In genomic region chr1:45508295-45509151, GRCh38 we compare ENCODE assay signal across 12 cellular contexts. TPM values are rescaled to one million over a fixed set of nuclear protein-coding genes. Genes with fewer than 3 reads are reported as not detected.
DNase-seq lines count a peak whose midpoint lies in the region; ATAC-seq and TF ChIP-seq lines count a peak whose summit lies in the region.
"Had no signal": no experiment of that assay in that cellular context is flagged by ENCODE, and none has a peak within 500 bp of the region (broad histone marks: within the 10 kb centered on the region; RNA-seq: fewer than 3 reads in every experiment).

No MANE protein-coding gene starts in this region.

- POLR2A ChIA-PET in activated CD4-positive, alpha-beta T cell treated with anti-CD3 and anti-CD28 coated beads, Interleukin-2, amount 10 ng/mL, durations not matched to agents 7 days and 5 days (lab: Charles Lee), result no interaction called here

- H3K4me1 Mint-ChIP-seq in activated CD4-positive, alpha-beta T cell treated with anti-CD3 and anti-CD28 coated beads, Interleukin-2, amount 10 ng/mL, durations not matched to agents 7 days and 5 days, result peaks cover 3% of the 10 kb centered on the region
- no peaks in the 10 kb centered on the region for H3K4me1 Mint-ChIP-seq in type B pancreatic cell (ENCODE audit: unreplicated experiment)

- H3K9me3 Mint-ChIP-seq in activated CD4-positive, alpha-beta T cell treated with anti-CD3 and anti-CD28 coated beads, Interleukin-2, amount 10 ng/mL, durations not matched to agents 7 days and 5 days, result no peaks in the 10 kb centered on the region
- no peaks in the 10 kb centered on the region for H3K9me3 Mint-ChIP-seq in type B pancreatic cell

- peak; percentile 68 to 79 (median 70) for ATAC-seq in heart left ventricle

- peaks cover 4 to 64% (median 53%) of the 10 kb centered on the region in 9 donors for H3K36me3 ChIP-seq in heart left ventricle

- H3K4me3 ChIP-seq in heart left ventricle, result no peak overlapping the region

- DNase-seq in activated CD4-positive, alpha-beta T cell treated with anti-CD3 and anti-CD28 coated beads, Interleukin-2, amount 10 ng/mL, durations not matched to agents 7 days and 5 days, result no peak
- no peak for DNase-seq in activated CD4-positive, alpha-beta T cell treated with anti-CD3 and anti-CD28 coated beads, Interleukin-2, amount 50 U/mL, for 48 hours
- DNase-seq in UCSD-AML1 (lab: John Stamatoyannopoulos, UW; ENCODE audit: unreplicated experiment) (peak; percentile 88), heart left ventricle (peak in 1 of 5 donors; percentile 43), type B pancreatic cell (ENCODE audit: extremely low spot score, unreplicated experiment) (no peak), KG1 (lab: John Stamatoyannopoulos, UW) (no peak), NCI-H187 (lab: John Stamatoyannopoulos, UW) (no peak), KBM-7 (no peak)
- DNase-seq: BE2C; central memory CD4-positive, alpha-beta T cell; mesenchymal stem cell had no signal

- TF ChIP-seq CTCF in heart left ventricle (IDR thresholded peaks at IDR 0.05) (peak in 4 of 12 donors; percentile 10 to 36 (median 13)), type B pancreatic cell (conservative IDR thresholded peaks at IDR 0.05) (peak; percentile 41)

- in situ Hi-C loops in KBM-7 (cut with MboI; ENCODE audit: low pct_unique_long_range_greater_than_20kb, low sequenced_read_pairs), result no loop called here

- no peaks in the 10 kb centered on the region for H3K9me3 ChIP-seq in heart left ventricle
- H3K9me3 ChIP-seq: BE2C had no signal

- H3K4me3 Mint-ChIP-seq in activated CD4-positive, alpha-beta T cell treated with anti-CD3 and anti-CD28 coated beads, Interleukin-2, amount 10 ng/mL, durations not matched to agents 7 days and 5 days, result no peak overlapping the region
- no peak overlapping the region for H3K4me3 Mint-ChIP-seq in type B pancreatic cell

- peaks cover 38% of the 10 kb centered on the region for H3K36me3 Mint-ChIP-seq in activated CD4-positive, alpha-beta T cell treated with anti-CD3 and anti-CD28 coated beads, Interleukin-2, amount 10 ng/mL, durations not matched to agents 7 days and 5 days (ENCODE audit: low read depth)
- peaks cover 39% of the 10 kb centered on the region for H3K36me3 Mint-ChIP-seq in type B pancreatic cell

- H3K4me1 ChIP-seq in heart left ventricle, result peaks cover 0 to 22% (median 9%) of the 10 kb centered on the region in 12 donors
- H3K4me1 ChIP-seq: BE2C had no signal

- intact Hi-C loops in heart left ventricle (cut with DNase I), result loop anchor here in 1 of 10 donors (10.0 kb wide), 1 partner anchor 774 kb away; the partner anchor contains the start of genes KIF2C and RNU5D-1

- no peak for TF ChIP-seq POLR2A in heart left ventricle (IDR thresholded peaks at IDR 0.05)

- H3K27ac Mint-ChIP-seq in activated CD4-positive, alpha-beta T cell treated with anti-CD3 and anti-CD28 coated beads, Interleukin-2, amount 10 ng/mL, durations not matched to agents 7 days and 5 days, result peak overlapping the region; percentile 36
- H3K27ac Mint-ChIP-seq in type B pancreatic cell, result peak overlapping the region; percentile 40

- peak overlapping the region in 8 of 12 donors; percentile 24 to 56 (median 32) for H3K27ac ChIP-seq in heart left ventricle
- H3K27ac ChIP-seq: KMS-11 had no signal

- CTCF ChIA-PET in activated CD4-positive, alpha-beta T cell treated with anti-CD3 and anti-CD28 coated beads, Interleukin-2, amount 10 ng/mL, durations not matched to agents 7 days and 5 days (lab: Charles Lee), result interaction anchor here (0.5 to 1.4 kb wide), 2 partner anchors 61 to 70 kb away, joined by 3 to 4 read pairs; no protein-coding TSS in a partner anchor

- no peaks in the 10 kb centered on the region for H3K27me3 Mint-ChIP-seq in activated CD4-positive, alpha-beta T cell treated with anti-CD3 and anti-CD28 coated beads, Interleukin-2, amount 10 ng/mL, durations not matched to agents 7 days and 5 days
- H3K27me3 Mint-ChIP-seq in type B pancreatic cell, result no peaks in the 10 kb centered on the region

- WGBS in heart left ventricle, 4 donors, result 52 to 56% (median 54%) methylated on average over 15 of the region's 15 CpGs

- H3K27me3 ChIP-seq in heart left ventricle, result no peaks in the 10 kb centered on the region
- H3K27me3 ChIP-seq: BE2C had no signal

RNA-seq across cellular contexts. Expression of gene MMACHC, which starts 8.4 kb away (rescaled TPM):
- total RNA-seq in activated CD4-positive, alpha-beta T cell treated with anti-CD3 and anti-CD28 coated beads, Interleukin-2, amount 10 ng/mL, durations not matched to agents 7 days and 5 days, result 1 to 10 TPM; 6.6 to 6.7 TPM
- total RNA-seq in heart left ventricle (10 to 100 TPM in 7 of 9 donors, 1 to 10 TPM in 2; 8.0 to 23.4 (median 13.8) TPM), type B pancreatic cell (ENCODE audit: low replicate concordance) (8.0 and 12.7 TPM in 2 replicates)
- polyA plus RNA-seq in heart left ventricle, result 10 to 100 TPM in 1 of 2 donors, 1 to 10 TPM in 1; 6.8 to 10.2 TPM

RNA-seq across cellular contexts. Expression of gene CCDC163, which starts 8.7 kb away (rescaled TPM):
- total RNA-seq in activated CD4-positive, alpha-beta T cell treated with anti-CD3 and anti-CD28 coated beads, Interleukin-2, amount 10 ng/mL, durations not matched to agents 7 days and 5 days, result 1 to 10 TPM; 5.3 to 5.8 TPM
- total RNA-seq in heart left ventricle (1 to 10 TPM in 3 of 9 donors, under 1 TPM in 5, not detected in 1; 0.16 to 2.2 (median 0.73) TPM), type B pancreatic cell (ENCODE audit: low replicate concordance) (1.0 and 2.0 TPM in 2 replicates)
- polyA plus RNA-seq in heart left ventricle, result 1 to 10 TPM in 1 of 2 donors, under 1 TPM in 1; 0.34 to 1.8 TPM

RNA-seq across cellular contexts. Expression of gene PRDX1, which starts 13.2 kb away (rescaled TPM):
- 100 to 1,000 TPM; 269 to 331 TPM for total RNA-seq in activated CD4-positive, alpha-beta T cell treated with anti-CD3 and anti-CD28 coated beads, Interleukin-2, amount 10 ng/mL, durations not matched to agents 7 days and 5 days
- total RNA-seq in heart left ventricle (100 to 1,000 TPM; 249 to 501 (median 313) TPM), type B pancreatic cell (ENCODE audit: low replicate concordance) (255 and 335 TPM in 2 replicates)
- polyA plus RNA-seq in heart left ventricle, result 100 to 1,000 TPM; 440 to 671 TPM

RNA-seq across cellular contexts. Expression of gene TESK2, which starts 17.6 kb away (rescaled TPM):
- total RNA-seq in activated CD4-positive, alpha-beta T cell treated with anti-CD3 and anti-CD28 coated beads, Interleukin-2, amount 10 ng/mL, durations not matched to agents 7 days and 5 days, result 1 to 10 TPM; 2.6 to 3.5 TPM
- total RNA-seq in heart left ventricle (1 to 10 TPM in 8 of 9 donors, under 1 TPM in 1; 0.74 to 4.7 (median 1.5) TPM), type B pancreatic cell (ENCODE audit: low replicate concordance) (6.7 and 7.9 TPM in 2 replicates)
- 1 to 10 TPM in 1 of 2 donors, under 1 TPM in 1; 0.50 to 2.1 TPM for polyA plus RNA-seq in heart left ventricle

RNA-seq across cellular contexts. Expression of gene AKR1A1, which starts 42.1 kb away (rescaled TPM):
- 100 to 1,000 TPM; 134 to 135 TPM for total RNA-seq in activated CD4-positive, alpha-beta T cell treated with anti-CD3 and anti-CD28 coated beads, Interleukin-2, amount 10 ng/mL, durations not matched to agents 7 days and 5 days
- total RNA-seq in heart left ventricle (100 to 1,000 TPM in 1 of 9 donors, 10 to 100 TPM in 8; 28.0 to 148 (median 42.6) TPM), type B pancreatic cell (ENCODE audit: low replicate concordance) (179 and 185 TPM in 2 replicates)
- polyA plus RNA-seq in heart left ventricle, result 10 to 100 TPM; 45.8 to 77.7 TPM
